In genomic region chr3:6516143-6516542, GRCh38 we compare ENCODE assay signal across 1 cellular context.
TF ChIP-seq lines count a peak whose summit lies in the region.

No MANE protein-coding gene starts in this region.

TF ChIP-seq in GM12878, 131 proteins besides CTCF, POLR2A, EP300 and RAD21 (continued from another document):
- TF ChIP-seq CEBPZ (IDR thresholded peaks at IDR 0.05; ENCODE audit: low read depth, low read length) (no peak), E2F8 (IDR thresholded peaks at IDR 0.05; ENCODE audit: low read depth, partially characterized antibody) (no peak), NR2F1 (conservative IDR thresholded peaks at IDR 0.05) (0 out of 2 replicates have a peak, but pooled peaks have one; percentile 22), IKZF2 (IDR thresholded peaks at IDR 0.05) (peak; percentile 25 to 42; a peak in 2 of 4 replicates), MTA2 (IDR thresholded peaks at IDR 0.05; ENCODE audit: low read depth) (peak; percentile 90)
